ENCODE assay signal across 35 cellular contexts in genomic region chr10:103778358-103779139, GRCh38.
"Had no signal": no experiment of that assay in that cellular context is flagged by ENCODE, and none has a peak within 500 bp of the region (broad histone marks: within the 10 kb centered on the region; RNA-seq: fewer than 3 reads in every experiment).

No MANE protein-coding gene starts in this region.

- H3K79me2 ChIP-seq: parathyroid adenoma had no signal

- H3K27me3 ChIP-seq: ascending aorta, cardiac muscle cell, dorsolateral prefrontal cortex, right atrium auricular region, stomach, suprapubic skin, transverse colon had no signal

- H2AFZ ChIP-seq: parathyroid adenoma had no signal

- H3K4me1 Mint-ChIP-seq: mesothelial cell of epicardium had no signal

- H3K4me1 ChIP-seq: parathyroid adenoma had no signal

- H3K9ac ChIP-seq: parathyroid adenoma had no signal

- H3K9me3 ChIP-seq: ascending aorta, psoas muscle, stomach, suprapubic skin, transverse colon had no signal

- FAIRE-seq: TTC549 had no signal

- H3K27me3 Mint-ChIP-seq: brain had no signal

- H3K27ac ChIP-seq: dorsolateral prefrontal cortex, parathyroid adenoma, right atrium auricular region, suprapubic skin, VCaP had no signal

- H3K36me3 Mint-ChIP-seq: activated naive CD4-positive, alpha-beta T cell treated with anti-CD3 and anti-CD28 coated beads, Interleukin-2, amount 10 ng/mL, durations not matched to agents 7 days and 5 days; activated naive CD8-positive, alpha-beta T cell treated with anti-CD3 and anti-CD28 coated beads, Interleukin-2, amount 10 ng/mL, durations not matched to agents 7 days and 5 days; stimulated activated naive B cell treated with anti-CD40 and anti-IgM and Interleukin-4, amounts not matched to agents 10 μg/mL and 1 μg/mL and 100 μg/mL, for 72 hours had no signal

- H3K4me2 ChIP-seq: smooth muscle cell had no signal

- H3K36me3 ChIP-seq: ascending aorta, cardiac muscle cell, left ventricle myocardium inferior, right atrium auricular region, stomach, suprapubic skin, transverse colon had no signal

- H3K4me3 Mint-ChIP-seq: activated naive CD4-positive, alpha-beta T cell treated with anti-CD3 and anti-CD28 coated beads, Interleukin-2, amount 10 ng/mL, durations not matched to agents 7 days and 5 days; activated naive CD8-positive, alpha-beta T cell treated with anti-CD3 and anti-CD28 coated beads, Interleukin-2, amount 10 ng/mL, durations not matched to agents 7 days and 5 days; activated T-cell treated with anti-CD3 and anti-CD28 coated beads, Interleukin-2, amount 50 U/mL, for 24 hours; brain; mesothelial cell of epicardium; naive B cell; nephron progenitor cell; stimulated activated naive B cell treated with anti-CD40 and anti-IgM and Interleukin-4, amounts not matched to agents 10 μg/mL and 1 μg/mL and 100 μg/mL, for 72 hours; T-helper 1 cell treated with Interleukin-12 subunit alpha and Interleukin-12 subunit beta and Interleukin-4 antibody, amounts not matched to agents 30 μg/mL and 1 μg/mL, for 36 hours had no signal

- H3K9me3 Mint-ChIP-seq: activated naive CD4-positive, alpha-beta T cell treated with anti-CD3 and anti-CD28 coated beads, Interleukin-2, amount 10 ng/mL, durations not matched to agents 7 days and 5 days; activated naive CD8-positive, alpha-beta T cell treated with anti-CD3 and anti-CD28 coated beads, Interleukin-2, amount 10 ng/mL, durations not matched to agents 7 days and 5 days; activated T-cell treated with anti-CD3 and anti-CD28 coated beads, Interleukin-2, amount 50 U/mL, for 24 hours had no signal

- H3K27ac Mint-ChIP-seq: activated naive CD4-positive, alpha-beta T cell treated with anti-CD3 and anti-CD28 coated beads, Interleukin-2, amount 10 ng/mL, durations not matched to agents 7 days and 5 days; activated naive CD8-positive, alpha-beta T cell treated with anti-CD3 and anti-CD28 coated beads, Interleukin-2, amount 10 ng/mL, durations not matched to agents 7 days and 5 days; activated T-cell treated with anti-CD3 and anti-CD28 coated beads, Interleukin-2, amount 50 U/mL, for 24 hours; nephron progenitor cell; stimulated activated naive B cell treated with anti-CD40 and anti-IgM and Interleukin-4, amounts not matched to agents 10 μg/mL and 1 μg/mL and 100 μg/mL, for 72 hours had no signal

- DNase-seq: activated CD4-positive, alpha-beta T cell treated with anti-CD3 and anti-CD28 coated beads for 48 hours; activated CD4-positive, alpha-beta T cell treated with anti-CD3 and anti-CD28 coated beads, Interleukin-2, amount 50 U/mL, for 48 hours; activated CD8-positive, alpha-beta memory T cell treated with anti-CD3 and anti-CD28 coated beads, Interleukin-2, amount 50 U/mL, for 48 hours; activated gamma-delta T cell; activated naive CD4-positive, alpha-beta T cell treated with anti-CD3 and anti-CD28 coated beads, Interleukin-2, amount 10 ng/mL, durations not matched to agents 7 days and 5 days; activated naive CD8-positive, alpha-beta T cell treated with anti-CD3 and anti-CD28 coated beads, Interleukin-2, amount 10 ng/mL, durations not matched to agents 7 days and 5 days; activated T-cell treated with anti-CD3 and anti-CD28 coated beads, Interleukin-2, amount 50 U/mL, for 24 hours; cerebellar nuclear complex; effector memory CD4-positive, alpha-beta T cell; erythroblast; mammary epithelial cell; naive B cell; nephron progenitor cell; stimulated activated CD4-positive, alpha-beta T cell treated with anti-CD3 and anti-CD28 coated beads, Interleukin-1b, Interleukin-23, amount 100 ng/mL, for 48 hours; stimulated activated CD4-positive, alpha-beta T cell treated with anti-CD3 and anti-CD28 coated beads, Interleukin-4, amount 100 ng/mL, for 4 hours; stimulated activated CD8-positive, alpha-beta memory T cell treated with anti-CD3 and anti-CD28 coated beads, Interleukin-4, amount 100 ng/mL, for 48 hours; stimulated activated naive B cell treated with anti-CD40 and anti-IgM and Interleukin-4, amounts not matched to agents 10 μg/mL and 1 μg/mL and 100 μg/mL, for 72 hours; T-helper 9 cell had no signal

- H3K4me3 ChIP-seq: ascending aorta, cardiac muscle cell, coronary artery, dorsolateral prefrontal cortex, left ventricle myocardium inferior, psoas muscle, right atrium auricular region, smooth muscle cell, stomach, suprapubic skin, transverse colon had no signal
